In genomic region chr12:130839770-130840355, GRCh38 we compare ENCODE assay signal across 8 cellular contexts. TPM values are rescaled to one million over a fixed set of nuclear protein-coding genes. Genes with fewer than 3 reads are reported as not detected.
A peak's percentile ranks its signal among the peaks of the same experiment; 100 is the strongest.
DNase-seq lines count a peak whose midpoint lies in the region; TF ChIP-seq lines count a peak whose summit lies in the region.

No MANE protein-coding gene starts in this region.

- H3K4me3 Mint-ChIP-seq in activated CD4-positive, alpha-beta T cell treated with anti-CD3 and anti-CD28 coated beads, Interleukin-2, amount 10 ng/mL, durations not matched to agents 24 days and 14 days, result peak overlapping the region; percentile 72

- intact Hi-C loops in activated CD4-positive, alpha-beta T cell treated with anti-CD3 and anti-CD28 coated beads, Interleukin-2, amount 10 ng/mL, durations not matched to agents 24 days and 14 days (cut with micrococcal nuclease), result loop anchor here (1.0 kb wide), 2 partner anchors 21 to 31 kb away; no protein-coding TSS in a partner anchor
- intact Hi-C loops in stomach (cut with DNase I; ENCODE audit: low total_unique reads), result no loop called here

- H3K9me3 ChIP-seq in iPS-18a (ENCODE audit: control insufficient read depth, low read depth, low read length), result no peaks in the 10 kb centered on the region
- no peaks in the 10 kb centered on the region for H3K9me3 ChIP-seq in stomach

- H3K27ac ChIP-seq in iPS-18a (ENCODE audit: low read length) (no peak overlapping the region), stomach (peak overlapping the region in 3 of 5 donors; percentile 7 to 89 (median 88))

- no peak for TF ChIP-seq POLR2A in stomach (IDR thresholded peaks at IDR 0.05)

- peaks cover 19% of the 10 kb centered on the region for H3K4me1 Mint-ChIP-seq in activated CD4-positive, alpha-beta T cell treated with anti-CD3 and anti-CD28 coated beads, Interleukin-2, amount 10 ng/mL, durations not matched to agents 24 days and 14 days

- no peaks in the 10 kb centered on the region for H3K27me3 Mint-ChIP-seq in activated CD4-positive, alpha-beta T cell treated with anti-CD3 and anti-CD28 coated beads, Interleukin-2, amount 10 ng/mL, durations not matched to agents 24 days and 14 days

- H3K36me3 ChIP-seq in iPS-18a (ENCODE audit: control insufficient read depth, low read depth, low read length) (no peaks in the 10 kb centered on the region), stomach (no peaks in the 10 kb centered on the region)

- no peak for DNase-seq in activated CD4-positive, alpha-beta T cell treated with anti-CD3 and anti-CD28 coated beads, Interleukin-2, amount 10 ng/mL, durations not matched to agents 24 days and 14 days
- DNase-seq in activated CD4-positive, alpha-beta T cell treated with anti-CD3 and anti-CD28 coated beads for 48 hours, result no peak
- DNase-seq in stomach (no peak), SKM-1 treated with dmso at 0.1 percent for 144 hours (lab: John Stamatoyannopoulos, UW; ENCODE audit: unreplicated experiment) (no peak), DMS153 treated with DMSO at 0.1 percent for 48 hours (lab: John Stamatoyannopoulos, UW; ENCODE audit: unreplicated experiment) (no peak), C1 segment of cervical spinal cord (lab: John Stamatoyannopoulos, UW) (no peak)

- H3K4me3 ChIP-seq in WI38 (ENCODE audit: low read depth, low read length) (peak overlapping the region; percentile 59), iPS-18a (ENCODE audit: low read length) (peak overlapping the region; percentile 42), stomach (peak overlapping the region; percentile 91 to 96 (median 96))

- peaks cover 18% of the 10 kb centered on the region for H3K27me3 ChIP-seq in iPS-18a (ENCODE audit: control insufficient read depth, insufficient read depth, low read length)
- no peaks in the 10 kb centered on the region for H3K27me3 ChIP-seq in stomach

- TF ChIP-seq CTCF in WI38 (IDR thresholded peaks at IDR 0.05; ENCODE audit: low read depth, low read length) (no peak), stomach (IDR thresholded peaks at IDR 0.05) (no peak)

- 42 to 56% (median 50%) methylated on average over 11 of the region's 11 CpGs for WGBS in stomach, 5 donors

- H3K27ac Mint-ChIP-seq in activated CD4-positive, alpha-beta T cell treated with anti-CD3 and anti-CD28 coated beads, Interleukin-2, amount 10 ng/mL, durations not matched to agents 24 days and 14 days, result peak overlapping the region; percentile 61

- TF ChIP-seq EP300 in stomach (IDR thresholded peaks at IDR 0.05), result no peak

- no peak overlapping the region for H3K9ac ChIP-seq in iPS-18a (ENCODE audit: low read length)

- H3K4me1 ChIP-seq in iPS-18a (ENCODE audit: control insufficient read depth, low read depth, low read length) (peaks cover 24% of the 10 kb centered on the region), stomach (peaks cover 14 to 38% (median 29%) of the 10 kb centered on the region in 4 donors)

- peaks cover 2% of the 10 kb centered on the region for H3K36me3 Mint-ChIP-seq in activated CD4-positive, alpha-beta T cell treated with anti-CD3 and anti-CD28 coated beads, Interleukin-2, amount 10 ng/mL, durations not matched to agents 24 days and 14 days (ENCODE audit: low read depth)

- H3K9me3 Mint-ChIP-seq in activated CD4-positive, alpha-beta T cell treated with anti-CD3 and anti-CD28 coated beads, Interleukin-2, amount 10 ng/mL, durations not matched to agents 24 days and 14 days, result no peaks in the 10 kb centered on the region

RNA-seq across cellular contexts. Expression of gene STX2, which starts 0.8 kb away (rescaled TPM):
- 18.2 and 19.2 TPM in 2 replicates for total RNA-seq in activated CD4-positive, alpha-beta T cell treated with anti-CD3 and anti-CD28 coated beads, Interleukin-2, amount 10 ng/mL, durations not matched to agents 24 days and 14 days
- 10 to 100 TPM in 2 of 5 donors, 1 to 10 TPM in 3; 5.3 to 27.2 (median 9.0) TPM for total RNA-seq in stomach
- 1 to 10 TPM; 7.4 to 9.3 (median 8.4) TPM for polyA plus RNA-seq in stomach

RNA-seq across cellular contexts. Expression of gene RAN, which starts 32.0 kb away (rescaled TPM):
- total RNA-seq in activated CD4-positive, alpha-beta T cell treated with anti-CD3 and anti-CD28 coated beads, Interleukin-2, amount 10 ng/mL, durations not matched to agents 24 days and 14 days, result 2,022 and 2,040 TPM in 2 replicates
- 100 to 1,000 TPM in 2 of 5 donors, 10 to 100 TPM in 3; 52.4 to 248 (median 98.2) TPM for total RNA-seq in stomach
- polyA plus RNA-seq in stomach, result 100 to 1,000 TPM; 290 to 352 (median 345) TPM

Comparison
In these comparisons a context has a peak if more than half of its experiments do, and no peak if none do; other contexts are left out.
1. H3K4me3 ChIP-seq: peak in every context shown above with its lines; median percentile 96 in stomach; 59 in WI38; 42 in iPS-18a.